In genomic region chr3:170418422-170419300, GRCh38 we compare ENCODE assay signal across 7 cellular contexts. TPM values are rescaled to one million over a fixed set of nuclear protein-coding genes. Genes with fewer than 3 reads are reported as not detected.
DNase-seq lines count a peak whose midpoint lies in the region; ATAC-seq lines count a peak whose summit lies in the region.

CLDN11 (plus strand) TSS chr3:170418868; CDS start chr3:170419067, 199 bp downstream.

- H3K27me3 Mint-ChIP-seq in dendritic cell treated with granulocyte-macrophage colony-stimulating factor and Interleukin-4, amounts not matched to agents 40 ng/mL and 50 ng/mL, for 4 days, result peaks cover 58% of the 10 kb centered on the region

- peak within 1 kb of the TSS; percentile 44; the same call in 1 of the 2 replicates for H3K9ac ChIP-seq in ES-I3 (ENCODE audit: low read depth, low read length)

- intact Hi-C loops in dendritic cell treated with granulocyte-macrophage colony-stimulating factor and Interleukin-4, amounts not matched to agents 40 ng/mL and 50 ng/mL, for 4 days (cut with micrococcal nuclease), result no loop called here
- intact Hi-C loops in left colon (cut with DNase I, micrococcal nuclease), result loop anchor here (5.0 to 10.0 kb wide), 2 partner anchors 394 to 396 kb away; no protein-coding TSS in a partner anchor

- no peak within 1 kb of the TSS for H3K27ac Mint-ChIP-seq in dendritic cell treated with granulocyte-macrophage colony-stimulating factor and Interleukin-4, amounts not matched to agents 40 ng/mL and 50 ng/mL, for 4 days
- H3K27ac Mint-ChIP-seq in stimulated activated effector memory CD8-positive, alpha-beta T cell treated with anti-CD3 and anti-CD28 coated beads, Interleukin-12 subunit alpha, Interleukin-12 subunit beta, amount 100 ng/mL, for 72 hours, result peak within 1 kb of the TSS; percentile 68

- H3K36me3 ChIP-seq in ES-I3 (ENCODE audit: insufficient read depth, low read length), result no peaks in the 10 kb centered on the region

- H3K9me3 Mint-ChIP-seq in dendritic cell treated with granulocyte-macrophage colony-stimulating factor and Interleukin-4, amounts not matched to agents 40 ng/mL and 50 ng/mL, for 4 days, result no peaks in the 10 kb centered on the region
- H3K9me3 Mint-ChIP-seq in stimulated activated effector memory CD8-positive, alpha-beta T cell treated with anti-CD3 and anti-CD28 coated beads, Interleukin-12 subunit alpha, Interleukin-12 subunit beta, amount 100 ng/mL, for 72 hours, result no peaks in the 10 kb centered on the region

- no peaks in the 10 kb centered on the region for H3K36me3 Mint-ChIP-seq in dendritic cell treated with granulocyte-macrophage colony-stimulating factor and Interleukin-4, amounts not matched to agents 40 ng/mL and 50 ng/mL, for 4 days (ENCODE audit: low read depth)
- peaks cover 6% of the 10 kb centered on the region for H3K36me3 Mint-ChIP-seq in stimulated activated effector memory CD8-positive, alpha-beta T cell treated with anti-CD3 and anti-CD28 coated beads, Interleukin-12 subunit alpha, Interleukin-12 subunit beta, amount 100 ng/mL, for 72 hours

- peaks cover 11% of the 10 kb centered on the region for H3K4me1 Mint-ChIP-seq in dendritic cell treated with granulocyte-macrophage colony-stimulating factor and Interleukin-4, amounts not matched to agents 40 ng/mL and 50 ng/mL, for 4 days (ENCODE audit: low read depth)
- peaks cover 12% of the 10 kb centered on the region for H3K4me1 Mint-ChIP-seq in stimulated activated effector memory CD8-positive, alpha-beta T cell treated with anti-CD3 and anti-CD28 coated beads, Interleukin-12 subunit alpha, Interleukin-12 subunit beta, amount 100 ng/mL, for 72 hours

- peak; percentile 11 for DNase-seq in NCI-H460 (ENCODE audit: extremely low read depth, low read depth)
- peak in 1 of 2 donors; percentile 10 for DNase-seq in left colon
- DNase-seq in stimulated activated effector memory CD8-positive, alpha-beta T cell treated with anti-CD3 and anti-CD28 coated beads, Interleukin-12 subunit alpha, Interleukin-12 subunit beta, amount 100 ng/mL, for 72 hours (ENCODE audit: low spot score in 2 of 2), result no peak
- no peak for DNase-seq in NOMO-1 treated with dmso at 0.1 percent for 144 hours (lab: John Stamatoyannopoulos, UW; ENCODE audit: unreplicated experiment)

- ATAC-seq in left colon, result peak; percentile 50
- peak; percentile 19 for ATAC-seq in stimulated activated effector memory CD8-positive, alpha-beta T cell treated with anti-CD3 and anti-CD28 coated beads, Interleukin-12 subunit alpha, Interleukin-12 subunit beta, amount 100 ng/mL, for 72 hours
- ATAC-seq in GM21786 (IDR thresholded peaks at IDR 0.05; ENCODE audit: unreplicated experiment), result no peak

- H3K9me3 ChIP-seq in ES-I3 (ENCODE audit: control insufficient read depth, insufficient read depth, low read length), result no peaks in the 10 kb centered on the region

- no peaks in the 10 kb centered on the region for H3K4me1 ChIP-seq in ES-I3 (ENCODE audit: insufficient read depth, low read length)

- peak within 1 kb of the TSS; percentile 7 for H3K4me3 Mint-ChIP-seq in dendritic cell treated with granulocyte-macrophage colony-stimulating factor and Interleukin-4, amounts not matched to agents 40 ng/mL and 50 ng/mL, for 4 days
- H3K4me3 Mint-ChIP-seq in stimulated activated effector memory CD8-positive, alpha-beta T cell treated with anti-CD3 and anti-CD28 coated beads, Interleukin-12 subunit alpha, Interleukin-12 subunit beta, amount 100 ng/mL, for 72 hours, result peak within 1 kb of the TSS; percentile 61

RNA-seq across cellular contexts. Expression of gene CLDN11, which starts in this region (rescaled TPM):
- 0.38 and 0.72 TPM in 2 replicates for total RNA-seq in NCI-H460 (2014; rRNA removed; shearing (Covaris generic))
- 5.9 and 9.8 TPM in 2 replicates for polyA plus RNA-seq in NCI-H460 (2014; cell fraction: nucleus; rRNA removed)
- total RNA-seq in left colon, result 1 to 10 TPM; 4.3 to 7.7 TPM
